In genomic region chr1:164558461-164559341, GRCh38 we compare ENCODE assay signal across 8 cellular contexts.
DNase-seq lines count a peak whose midpoint lies in the region; ATAC-seq and TF ChIP-seq lines count a peak whose summit lies in the region.

Gene PBX1 (plus strand): TSS chr1:164559184.

- DNase-seq in activated gamma-delta T cell treated with Interleukin-2 at 50 U/mL for 16 hours (peak; percentile 66), activated gamma-delta T cell (lab: John Stamatoyannopoulos, UW) (no peak), NCI-H2171 treated with DMSO at 0.1 percent for 48 hours (lab: John Stamatoyannopoulos, UW) (peak; percentile 97), WERI-Rb-1 (peak; percentile 98), caudate nucleus (lab: John Stamatoyannopoulos, UW) (peak; percentile 73 to 99 (median 97)), iPS-NIHi7 (ENCODE audit: extremely low spot score) (peak; percentile 98)

- TF ChIP-seq CTCF in WERI-Rb-1 (IDR thresholded peaks at IDR 0.05; ENCODE audit: low read depth, low read length), result no peak

- peak; percentile 100 for ATAC-seq in HG03097 (IDR thresholded peaks at IDR 0.05; ENCODE audit: low FRiP score, unreplicated experiment)

- H3K9me3 ChIP-seq in WERI-Rb-1 (ENCODE audit: severe bottlenecking), result no peaks in the 10 kb centered on the region

- H3K27ac ChIP-seq in WERI-Rb-1 (peak within 1 kb of the TSS; percentile 70), caudate nucleus (ENCODE audit: low read depth, low read length) (peak within 1 kb of the TSS; percentile 89), skin epidermis (peak within 1 kb of the TSS; percentile 34 to 85 (median 76))

- H3K4me3 ChIP-seq in WERI-Rb-1 (ENCODE audit: low read depth, low read length), result peak within 1 kb of the TSS; percentile 89
- H3K4me3 ChIP-seq in skin epidermis, result peak within 1 kb of the TSS; percentile 45 to 69 (median 55)

- no peaks in the 10 kb centered on the region for H3K36me3 ChIP-seq in WERI-Rb-1

- H3K27me3 ChIP-seq in WERI-Rb-1 (ENCODE audit: insufficient read depth, low read depth, severe bottlenecking), result no peaks in the 10 kb centered on the region
